Comparison of ENCODE assay signal across 16 cellular contexts in the genomic region with DNA sequence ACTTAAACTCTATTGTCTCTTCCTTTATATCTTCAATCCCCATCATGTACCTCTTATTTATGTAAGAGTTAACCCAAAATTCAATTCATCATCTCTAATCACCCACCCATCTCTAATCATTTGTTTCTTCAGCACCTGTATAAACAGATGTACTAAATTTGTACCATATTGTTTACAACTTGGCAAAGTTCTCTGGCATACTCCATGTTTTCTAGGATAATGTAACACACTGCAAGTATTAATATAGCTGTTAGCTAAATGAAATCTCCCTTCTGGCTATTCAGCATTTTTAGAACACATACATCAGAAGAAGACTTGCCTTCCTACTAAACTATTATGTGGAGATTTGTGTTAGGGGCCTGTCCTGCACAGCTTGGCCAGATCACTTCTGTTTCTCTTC. TPM values are rescaled to one million over a fixed set of nuclear protein-coding genes. Genes with fewer than 3 reads are reported as not detected.
A peak's percentile ranks its signal among the peaks of the same experiment; 100 is the strongest.
DNase-seq lines count a peak whose midpoint lies in the region; ATAC-seq and TF ChIP-seq lines count a peak whose summit lies in the region.
"Had no signal": no experiment of that assay in that cellular context is flagged by ENCODE, and none has a peak within 500 bp of the region (broad histone marks: within the 10 kb centered on the region; RNA-seq: fewer than 3 reads in every experiment).

No MANE protein-coding gene starts in this region.

- H3K9ac ChIP-seq in SK-N-SH (no peak overlapping the region; the same call in 1 of the 2 replicates), mammary epithelial cell (ENCODE audit: insufficient read depth, low read length) (no peak overlapping the region)

- H2AFZ ChIP-seq in SK-N-SH (ENCODE audit: low read depth) (no peak overlapping the region), hepatocyte (no peak overlapping the region), mammary epithelial cell (ENCODE audit: low read depth, low read length) (no peak overlapping the region)

- no peak for ATAC-seq in activated CD4-positive, alpha-beta T cell treated with anti-CD3 and anti-CD28 coated beads for 36 hours
- no peak for ATAC-seq in activated CD8-positive, alpha-beta T cell treated with anti-CD3 and anti-CD28 coated beads, Interleukin-2, amount 10 ng/mL, durations not matched to agents 7 days and 5 days

- H3K27me3 ChIP-seq in SK-N-SH (ENCODE audit: insufficient read depth) (no peaks in the 10 kb centered on the region), hepatocyte (no peaks in the 10 kb centered on the region), mammary epithelial cell (ENCODE audit: insufficient read depth, low read length) (no peaks in the 10 kb centered on the region)
- H3K27me3 ChIP-seq: Peyer's patch had no signal

- peaks cover 2% of the 10 kb centered on the region; the same call in 1 of the 2 replicates for H3K9me3 ChIP-seq in SK-N-SH
- no peaks in the 10 kb centered on the region for H3K9me3 ChIP-seq in hepatocyte (ENCODE audit: low read depth)
- no peaks in the 10 kb centered on the region for H3K9me3 ChIP-seq in mammary epithelial cell (replicated peaks; ENCODE audit: insufficient read depth, low read length)
- H3K9me3 ChIP-seq: Peyer's patch had no signal

- DNase-seq in NCI-H1092 treated with DMSO at 0.1 percent for 48 hours (lab: John Stamatoyannopoulos, UW) = peak; percentile 29
- DNase-seq in NCI-H1092 (lab: John Stamatoyannopoulos, UW) = no peak
- no peak for DNase-seq in SK-N-SH
- no peak for DNase-seq in hepatocyte (ENCODE audit: low spot score)
- DNase-seq in activated CD4-positive, alpha-beta T cell treated with anti-CD3 and anti-CD28 coated beads for 36 hours = no peak
- no peak for DNase-seq in mammary epithelial cell
- no peak for DNase-seq in activated CD8-positive, alpha-beta T cell treated with anti-CD3 and anti-CD28 coated beads, Interleukin-2, amount 10 ng/mL, durations not matched to agents 7 days and 5 days
- DNase-seq in NCI-H774 (lab: John Stamatoyannopoulos, UW) = no peak
- DNase-seq: C1 segment of cervical spinal cord, KG1, NCI-H187 treated with DMSO at 0.1 percent for 48 hours, NCI-H2171, NCI-H510A treated with DMSO at 0.1 percent for 48 hours, Peyer's patch, SHP77 had no signal

- H3K9me2 ChIP-seq in SK-N-SH (no peaks in the 10 kb centered on the region), hepatocyte (replicated peaks; ENCODE audit: insufficient read depth) (no peaks in the 10 kb centered on the region)

- peaks cover 4% of the 10 kb centered on the region for H3K27me3 Mint-ChIP-seq in activated CD4-positive, alpha-beta T cell treated with anti-CD3 and anti-CD28 coated beads for 36 hours
- H3K27me3 Mint-ChIP-seq in activated CD8-positive, alpha-beta T cell treated with anti-CD3 and anti-CD28 coated beads, Interleukin-2, amount 10 ng/mL, durations not matched to agents 7 days and 5 days (ENCODE audit: low read depth) = peaks cover 10% of the 10 kb centered on the region

- no peak for TF ChIP-seq EP300 in SK-N-SH (IDR thresholded peaks at IDR 0.05; ENCODE audit: borderline replicate concordance in 1 of 2, low read depth in 1 of 2, low read length in 1 of 2)

- POLR2A ChIA-PET in SK-N-SH (lab: Yijun Ruan, JAX) = no interaction called here
- POLR2A ChIA-PET in activated CD4-positive, alpha-beta T cell treated with anti-CD3 and anti-CD28 coated beads for 36 hours (lab: Charles Lee) = no interaction called here
- POLR2A ChIA-PET in activated CD8-positive, alpha-beta T cell treated with anti-CD3 and anti-CD28 coated beads, Interleukin-2, amount 10 ng/mL, durations not matched to agents 7 days and 5 days (lab: Charles Lee) = no interaction called here

- peak overlapping the region; percentile 65 for H3K4me2 ChIP-seq in SK-N-SH
- no peak overlapping the region for H3K4me2 ChIP-seq in hepatocyte
- H3K4me2 ChIP-seq in mammary epithelial cell (ENCODE audit: insufficient read depth, low read depth, low read length) = no peak overlapping the region

- no peaks in the 10 kb centered on the region for H3K9me3 Mint-ChIP-seq in activated CD4-positive, alpha-beta T cell treated with anti-CD3 and anti-CD28 coated beads for 36 hours (ENCODE audit: low read depth)
- no peaks in the 10 kb centered on the region for H3K9me3 Mint-ChIP-seq in activated CD8-positive, alpha-beta T cell treated with anti-CD3 and anti-CD28 coated beads, Interleukin-2, amount 10 ng/mL, durations not matched to agents 7 days and 5 days (ENCODE audit: insufficient read depth)

- TF ChIP-seq CTCF in SK-N-SH (IDR thresholded peaks at IDR 0.05) = no peak
- TF ChIP-seq CTCF in hepatocyte (IDR thresholded peaks at IDR 0.05; ENCODE audit: poor library complexity) = no peak
- no peak for TF ChIP-seq CTCF in mammary epithelial cell (conservative IDR thresholded peaks at IDR 0.05 in 1 of 2, IDR thresholded peaks at IDR 0.05 in 1 of 2; ENCODE audit: extremely low read depth in 1 of 2, insufficient read depth in 1 of 2, low read depth in 1 of 2, low read length in 2 of 2)

- H3K4me1 Mint-ChIP-seq in activated CD4-positive, alpha-beta T cell treated with anti-CD3 and anti-CD28 coated beads for 36 hours = no peaks in the 10 kb centered on the region
- H3K4me1 Mint-ChIP-seq in activated CD8-positive, alpha-beta T cell treated with anti-CD3 and anti-CD28 coated beads, Interleukin-2, amount 10 ng/mL, durations not matched to agents 7 days and 5 days (ENCODE audit: low read depth) = no peaks in the 10 kb centered on the region

- peaks cover 8 to 33% of the 10 kb centered on the region in 2 experiments for H3K4me1 ChIP-seq in SK-N-SH (ENCODE audit: control insufficient read depth in 1 of 2, insufficient read depth in 2 of 2, low read depth in 1 of 2, low read length in 1 of 2)
- H3K4me1 ChIP-seq in hepatocyte (ENCODE audit: insufficient read depth) = peaks cover 35% of the 10 kb centered on the region
- H3K4me1 ChIP-seq in mammary epithelial cell (ENCODE audit: insufficient read depth, low read length) = peaks cover 30% of the 10 kb centered on the region

- intact Hi-C loops in activated CD4-positive, alpha-beta T cell treated with anti-CD3 and anti-CD28 coated beads for 36 hours (cut with DNase I, micrococcal nuclease) = no loop called here
- intact Hi-C loops in mammary epithelial cell (cut with micrococcal nuclease) = loop anchor here (5.0 kb wide), 1 partner anchor 35 kb away; a partner anchor contains a TSS

- TF ChIP-seq RAD21 in SK-N-SH (IDR thresholded peaks at IDR 0.05; ENCODE audit: low read length) = no peak

- no peaks in the 10 kb centered on the region for H3K36me3 Mint-ChIP-seq in activated CD4-positive, alpha-beta T cell treated with anti-CD3 and anti-CD28 coated beads for 36 hours (ENCODE audit: low read depth)
- H3K36me3 Mint-ChIP-seq in activated CD8-positive, alpha-beta T cell treated with anti-CD3 and anti-CD28 coated beads, Interleukin-2, amount 10 ng/mL, durations not matched to agents 7 days and 5 days (ENCODE audit: low read depth) = no peaks in the 10 kb centered on the region

- dilution Hi-C loops in mammary epithelial cell (cut with HindIII; ENCODE audit: low sequenced_read_pairs) = no loop called here

- H3K36me3 ChIP-seq in SK-N-SH (replicated peaks in 1 of 2; ENCODE audit: control insufficient read depth in 1 of 2, insufficient read depth in 2 of 2, low read length in 1 of 2) (peaks cover 25 to 62% of the 10 kb centered on the region in 2 experiments), hepatocyte (replicated peaks; ENCODE audit: insufficient read depth, low read depth) (no peaks in the 10 kb centered on the region), mammary epithelial cell (ENCODE audit: insufficient read depth, low read length) (no peaks in the 10 kb centered on the region)
- H3K36me3 ChIP-seq: Peyer's patch had no signal

- H3K4me3 Mint-ChIP-seq in activated CD4-positive, alpha-beta T cell treated with anti-CD3 and anti-CD28 coated beads for 36 hours = no peak overlapping the region
- no peak overlapping the region for H3K4me3 Mint-ChIP-seq in activated CD8-positive, alpha-beta T cell treated with anti-CD3 and anti-CD28 coated beads, Interleukin-2, amount 10 ng/mL, durations not matched to agents 7 days and 5 days

- peaks cover 53% of the 10 kb centered on the region for H3F3A ChIP-seq in SK-N-SH (replicated peaks; ENCODE audit: insufficient read depth)

- H3K79me2 ChIP-seq in SK-N-SH (ENCODE audit: insufficient read depth) (peaks cover 59% of the 10 kb centered on the region), hepatocyte (peaks cover 17% of the 10 kb centered on the region), mammary epithelial cell (ENCODE audit: insufficient read depth, low read length) (no peaks in the 10 kb centered on the region)

- peaks cover 5% of the 10 kb centered on the region; the same call in 1 of the 2 replicates for H4K20me1 ChIP-seq in SK-N-SH (ENCODE audit: insufficient read depth)
- no peaks in the 10 kb centered on the region for H4K20me1 ChIP-seq in hepatocyte (ENCODE audit: insufficient read depth, poor library complexity, severe bottlenecking)
- no peaks in the 10 kb centered on the region for H4K20me1 ChIP-seq in mammary epithelial cell (ENCODE audit: insufficient read depth, low read length)

- H3K27ac ChIP-seq in SK-N-SH (ENCODE audit: low read depth in 2 of 2, low read length in 1 of 2) (peak overlapping the region in 1 of 2 experiments; percentile 99; a peak in 3 of 4 replicates), hepatocyte (peak overlapping the region; percentile 67), mammary epithelial cell (ENCODE audit: insufficient read depth, low read depth, low read length) (no peak overlapping the region)
- H3K27ac ChIP-seq: 22Rv1, Peyer's patch had no signal

- in situ Hi-C loops in mammary epithelial cell (cut with MboI; ENCODE audit: low sequenced_read_pairs in 2 of 2) = no loop called here

- no peak overlapping the region for H3K27ac Mint-ChIP-seq in activated CD4-positive, alpha-beta T cell treated with anti-CD3 and anti-CD28 coated beads for 36 hours
- H3K27ac Mint-ChIP-seq in activated CD8-positive, alpha-beta T cell treated with anti-CD3 and anti-CD28 coated beads, Interleukin-2, amount 10 ng/mL, durations not matched to agents 7 days and 5 days = no peak overlapping the region

- CTCF ChIA-PET in SK-N-SH (lab: Yijun Ruan, JAX) = interaction anchor here (1.5 to 1.6 kb wide), 2 partner anchors 13 to 69 kb away, joined by 3 to 4 read pairs; no protein-coding TSS in a partner anchor
- CTCF ChIA-PET in activated CD4-positive, alpha-beta T cell treated with anti-CD3 and anti-CD28 coated beads for 36 hours (lab: Charles Lee) = no interaction called here
- CTCF ChIA-PET in mammary epithelial cell (lab: Charles Lee; ENCODE audit: low non-redundant PET) = no interaction called here
- CTCF ChIA-PET in activated CD8-positive, alpha-beta T cell treated with anti-CD3 and anti-CD28 coated beads, Interleukin-2, amount 10 ng/mL, durations not matched to agents 7 days and 5 days (lab: Charles Lee) = interaction anchor here (0.9 to 1.1 kb wide), 2 partner anchors 14 to 59 kb away, joined by 3 read pairs; no protein-coding TSS in a partner anchor

- H3K4me3 ChIP-seq in SK-N-SH (ENCODE audit: low read depth in 2 of 2, low read length in 1 of 2) (no peak overlapping the region), hepatocyte (no peak overlapping the region), mammary epithelial cell (replicated peaks in 1 of 3; ENCODE audit: insufficient read depth in 1 of 3, low read depth in 2 of 3, low read length in 3 of 3) (no peak overlapping the region)
- H3K4me3 ChIP-seq: Peyer's patch had no signal

- BruUV-seq in mammary epithelial cell (replicated peaks; lab: Mats Ljungman, UMichigan) = no TSS peak

RNA-seq across cellular contexts. Expression of a gene that starts 33.1 kb away (rescaled TPM):
- polyA plus RNA-seq in SK-N-SH (2012; rRNA removed) = 93.6 and 102 TPM in 2 replicates
- 101 and 119 TPM in 2 replicates for polyA plus RNA-seq in SK-N-SH (2012; cell fraction: cytosol; rRNA removed)
- 37.8 and 48.8 TPM in 2 replicates for polyA plus RNA-seq in SK-N-SH (2012; cell fraction: nucleus; rRNA removed)
- 43.7 and 61.8 TPM in 2 replicates for total RNA-seq in hepatocyte
- 77.2 and 92.6 TPM in 2 replicates for polyA plus RNA-seq in hepatocyte
- total RNA-seq in activated CD4-positive, alpha-beta T cell treated with anti-CD3 and anti-CD28 coated beads for 36 hours = 10 to 100 TPM; 97.7 to 98.4 TPM
- total RNA-seq in mammary epithelial cell = 10 to 100 TPM; 42.2 to 65.0 TPM
- 54.3 TPM for polyA plus RNA-seq in mammary epithelial cell
- polyA minus RNA-seq in mammary epithelial cell = 24.9 TPM
- total RNA-seq in activated CD8-positive, alpha-beta T cell treated with anti-CD3 and anti-CD28 coated beads, Interleukin-2, amount 10 ng/mL, durations not matched to agents 7 days and 5 days = 10 to 100 TPM; 53.3 to 55.0 TPM

Comparison
In these comparisons a context has a peak if more than half of its experiments do, and no peak if none do; other contexts are left out.
1. CTCF ChIA-PET loops: an anchor here in SK-N-SH (1.5 to 1.6 kb wide) and activated CD8-positive, alpha-beta T cell treated with anti-CD3 and anti-CD28 coated beads, Interleukin-2, amount 10 ng/mL, durations not matched to agents 7 days and 5 days (0.9 to 1.1 kb wide); none called in activated CD4-positive, alpha-beta T cell treated with anti-CD3 and anti-CD28 coated beads for 36 hours and mammary epithelial cell.